In the genomic region with DNA sequence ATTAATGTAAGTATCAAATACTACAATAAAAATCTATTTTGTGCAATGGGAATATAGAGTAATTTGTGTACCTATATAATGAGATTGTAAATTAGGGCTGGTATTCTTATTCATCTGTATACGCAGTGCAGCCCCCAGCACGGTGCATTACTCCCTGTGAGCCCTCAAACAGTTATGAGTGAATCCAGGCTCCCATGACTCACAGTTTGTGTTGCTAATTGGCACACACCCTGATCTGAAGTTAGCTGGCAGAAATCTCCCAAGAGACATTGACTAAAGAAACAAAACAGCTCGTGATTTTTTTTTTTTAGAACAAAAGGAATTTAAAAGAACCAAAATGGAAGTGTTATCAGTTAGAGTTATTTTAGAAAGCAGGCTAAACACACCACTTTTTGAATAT, we compare ENCODE assay signal across 9 cellular contexts. TPM values are rescaled to one million over a fixed set of nuclear protein-coding genes. Genes with fewer than 3 reads are reported as not detected.
DNase-seq lines count a peak whose midpoint lies in the region; ATAC-seq lines count a peak whose summit lies in the region.
"Had no signal": no experiment of that assay in that cellular context is flagged by ENCODE, and none has a peak within 500 bp of the region (broad histone marks: within the 10 kb centered on the region; RNA-seq: fewer than 3 reads in every experiment).

No MANE protein-coding gene starts in this region.

- H3K4me1 ChIP-seq in HUES48 (ENCODE audit: control insufficient read depth, insufficient read depth, low read length): peaks cover 5% of the 10 kb centered on the region

- ATAC-seq in left colon (peak; percentile 86), HG03135 (IDR thresholded peaks at IDR 0.05; ENCODE audit: unreplicated experiment) (no peak)

- no peak overlapping the region for H3K9ac ChIP-seq in HUES48 (ENCODE audit: low read depth, low read length)

- no peak overlapping the region for H3K4me3 ChIP-seq in HUES48 (ENCODE audit: low read depth, low read length)

- H3K27ac ChIP-seq in HUES48 (ENCODE audit: low read depth, low read length) (peak overlapping the region; percentile 45), caudate nucleus (ENCODE audit: low read depth, low read length) (peak overlapping the region; percentile 76), substantia nigra (ENCODE audit: low read depth, low read length, poor library complexity, severe bottlenecking) (peak overlapping the region; percentile 47)

- DNase-seq in caudate nucleus (lab: John Stamatoyannopoulos, UW) (peak in 4 of 61 donors; percentile 8 to 54 (median 22)), left colon (peak; percentile 22 to 64), substantia nigra (lab: John Stamatoyannopoulos, UW) (peak in 2 of 49 donors; percentile 9 to 24), T-helper 2 cell (no peak), GM19238 (ENCODE audit: insufficient read length, low spot score) (no peak)
- no peak for DNase-seq in stimulated activated CD4-positive, alpha-beta T cell treated with anti-CD3 and anti-CD28 coated beads, Interleukin-4, amount 100 ng/mL, for 24 hours
- DNase-seq: NCI-H2029 treated with DMSO at 0.1 percent for 48 hours had no signal

- H3K36me3 ChIP-seq in HUES48 (ENCODE audit: control insufficient read depth, insufficient read depth, low read length): peaks cover 36% of the 10 kb centered on the region

- intact Hi-C loops in left colon (cut with DNase I, micrococcal nuclease): no loop called here

- H3K9me3 ChIP-seq in HUES48 (ENCODE audit: control insufficient read depth, insufficient read depth, low read length): peaks cover 8% of the 10 kb centered on the region

- no peaks in the 10 kb centered on the region for H3K27me3 ChIP-seq in HUES48 (ENCODE audit: control insufficient read depth, insufficient read depth, low read length)

RNA-seq across cellular contexts. Expression of a gene that starts 15.7 kb away (rescaled TPM):
- 10 to 100 TPM; 40.1 to 59.5 TPM for total RNA-seq in left colon

Comparison
In these comparisons a context has a peak if more than half of its experiments do, and no peak if none do; other contexts are left out.
1. DNase-seq: peak in left colon (2 of 2); none in T-helper 2 cell (0 of 5), GM19238 (single experiment) and stimulated activated CD4-positive, alpha-beta T cell treated with anti-CD3 and anti-CD28 coated beads, Interleukin-4, amount 100 ng/mL, for 24 hours (single experiment).
2. Peak in every context shown above with its lines, with median percentiles within 50 percentile points of each other: H3K27ac ChIP-seq.